ENCODE assay signal across 12 cellular contexts in genomic region chr11:118448294-118448693, GRCh38. TPM values are rescaled to one million over a fixed set of nuclear protein-coding genes. Genes with fewer than 3 reads are reported as not detected.
DNase-seq lines count a peak whose midpoint lies in the region; ATAC-seq and TF ChIP-seq lines count a peak whose summit lies in the region.
"Had no signal": no experiment of that assay in that cellular context is flagged by ENCODE, and none has a peak within 500 bp of the region (broad histone marks: within the 10 kb centered on the region; RNA-seq: fewer than 3 reads in every experiment).

No MANE protein-coding gene starts in this region.

- peaks cover 0 to 8% of the 10 kb centered on the region in 2 donors for H3K4me1 ChIP-seq in aorta (ENCODE audit: control insufficient read depth in 1 of 2, insufficient read depth in 2 of 2, low read length in 2 of 2)
- H3K4me1 ChIP-seq in esophagus squamous epithelium = peaks cover 0 to 31% (median 2%) of the 10 kb centered on the region in 3 donors

- TF ChIP-seq CTCF in esophagus squamous epithelium (IDR thresholded peaks at IDR 0.05) = no peak

- intact Hi-C loops in aorta (cut with DNase I) (no loop called here), esophagus squamous epithelium (cut with DNase I) (no loop called here)

- H3K27me3 Mint-ChIP-seq in activated naive CD8-positive, alpha-beta T cell treated with anti-CD3 and anti-CD28 coated beads, Interleukin-2, amount 50 U/mL, for 24 hours = no peaks in the 10 kb centered on the region

- H3K4me3 Mint-ChIP-seq in activated naive CD8-positive, alpha-beta T cell treated with anti-CD3 and anti-CD28 coated beads, Interleukin-2, amount 50 U/mL, for 24 hours = no peak overlapping the region

- ATAC-seq in GM19395 (IDR thresholded peaks at IDR 0.05; ENCODE audit: unreplicated experiment) (peak; percentile 84), HG03097 (IDR thresholded peaks at IDR 0.05; ENCODE audit: low FRiP score, unreplicated experiment) (peak; percentile 78), aorta (ENCODE audit: low FRiP score) (no peak)
- peak; percentile 88 for ATAC-seq in activated naive CD8-positive, alpha-beta T cell treated with anti-CD3 and anti-CD28 coated beads, Interleukin-2, amount 50 U/mL, for 24 hours
- ATAC-seq: left colon had no signal

- H3K4me3 ChIP-seq in aorta (ENCODE audit: low read length in 2 of 2) = no peak overlapping the region
- no peak overlapping the region for H3K4me3 ChIP-seq in esophagus squamous epithelium
- H3K4me3 ChIP-seq: skin epidermis, vagina had no signal

- H3K9me3 Mint-ChIP-seq in activated naive CD8-positive, alpha-beta T cell treated with anti-CD3 and anti-CD28 coated beads, Interleukin-2, amount 50 U/mL, for 24 hours = no peaks in the 10 kb centered on the region

- H3K27ac ChIP-seq in aorta (ENCODE audit: low read depth in 1 of 2, low read length in 2 of 2) (no peak overlapping the region), esophagus squamous epithelium (no peak overlapping the region)
- H3K27ac ChIP-seq: brain microvascular endothelial cell, skin epidermis, vagina had no signal

- DNase-seq in GM03348 (ENCODE audit: low spot score) (peak; percentile 35), aorta (no peak), esophagus squamous epithelium (lab: John Stamatoyannopoulos, UW) (no peak), H4 (ENCODE audit: low spot score) (no peak), hypothalamus (lab: John Stamatoyannopoulos, UW) (no peak)
- DNase-seq in activated naive CD8-positive, alpha-beta T cell treated with anti-CD3 and anti-CD28 coated beads, Interleukin-2, amount 50 U/mL, for 24 hours = no peak
- DNase-seq: brain microvascular endothelial cell, left colon had no signal

- H3K4me1 Mint-ChIP-seq in activated naive CD8-positive, alpha-beta T cell treated with anti-CD3 and anti-CD28 coated beads, Interleukin-2, amount 50 U/mL, for 24 hours = peaks cover 66% of the 10 kb centered on the region

- H3K27ac Mint-ChIP-seq in activated naive CD8-positive, alpha-beta T cell treated with anti-CD3 and anti-CD28 coated beads, Interleukin-2, amount 50 U/mL, for 24 hours = peak overlapping the region; percentile 61

- peaks cover 0 to 2% of the 10 kb centered on the region in 2 donors for H3K36me3 ChIP-seq in aorta (ENCODE audit: control insufficient read depth in 1 of 2, insufficient read depth in 2 of 2, low read length in 1 of 2)
- peaks cover 0 to 11% (median 0%) of the 10 kb centered on the region in 3 donors for H3K36me3 ChIP-seq in esophagus squamous epithelium
- H3K36me3 ChIP-seq: brain microvascular endothelial cell, vagina had no signal

- TF ChIP-seq POLR2A in esophagus squamous epithelium (IDR thresholded peaks at IDR 0.05) = no peak

- peaks cover 34% of the 10 kb centered on the region for H3K36me3 Mint-ChIP-seq in activated naive CD8-positive, alpha-beta T cell treated with anti-CD3 and anti-CD28 coated beads, Interleukin-2, amount 50 U/mL, for 24 hours (ENCODE audit: low read depth)

- no peaks in the 10 kb centered on the region for H3K27me3 ChIP-seq in aorta (ENCODE audit: control insufficient read depth in 1 of 2, insufficient read depth in 2 of 2, low read length in 1 of 2)
- no peaks in the 10 kb centered on the region for H3K27me3 ChIP-seq in esophagus squamous epithelium
- H3K27me3 ChIP-seq: brain microvascular endothelial cell, vagina had no signal

- H3K9me3 ChIP-seq in aorta (ENCODE audit: control insufficient read depth, low read length) (no peaks in the 10 kb centered on the region), esophagus squamous epithelium (no peaks in the 10 kb centered on the region)
- H3K9me3 ChIP-seq: vagina had no signal

RNA-seq across cellular contexts. Expression of gene KMT2A, which starts 12.0 kb away (rescaled TPM):
- total RNA-seq in aorta (100 to 1,000 TPM; 105 to 114 TPM), esophagus squamous epithelium (10 to 100 TPM; 22.0 to 54.0 (median 29.0) TPM)
- polyA plus RNA-seq in aorta = 10 to 100 TPM in 1 of 2 donors, 1 to 10 TPM in 1; 5.6 to 15.1 TPM
- total RNA-seq in H4 (2014; rRNA removed; shearing (Covaris generic)) = 11.9 and 15.2 TPM in 2 replicates

RNA-seq across cellular contexts. Expression of gene ATP5MG, which starts 46.9 kb away (rescaled TPM):
- total RNA-seq in aorta = 100 to 1,000 TPM in 1 of 2 donors, 10 to 100 TPM in 1; 98.4 to 107 TPM
- polyA plus RNA-seq in aorta = 100 to 1,000 TPM; 118 to 256 TPM
- 10 to 100 TPM; 44.2 to 65.0 (median 48.8) TPM for total RNA-seq in esophagus squamous epithelium
- 59.3 and 94.8 TPM in 2 replicates for total RNA-seq in H4 (2014; rRNA removed; shearing (Covaris generic))
